Comparison of ENCODE assay signal across 9 cellular contexts in genomic region chr20:19828233-19828632, GRCh38.
A peak's percentile ranks its signal among the peaks of the same experiment; 100 is the strongest.
DNase-seq lines count a peak whose midpoint lies in the region; ATAC-seq and TF ChIP-seq lines count a peak whose summit lies in the region.
"Had no signal": no experiment of that assay in that cellular context is flagged by ENCODE, and none has a peak within 500 bp of the region (broad histone marks: within the 10 kb centered on the region; RNA-seq: fewer than 3 reads in every experiment).

No MANE protein-coding gene starts in this region.

- peak; percentile 89 for ATAC-seq in HG02610 (IDR thresholded peaks at IDR 0.05; ENCODE audit: unreplicated experiment)
- peak; percentile 93 to 95 for ATAC-seq in naive B cell (ENCODE audit: low read depth in 2 of 2)

- H3K36me3 ChIP-seq in WERI-Rb-1 = no peaks in the 10 kb centered on the region
- H3K36me3 ChIP-seq: thoracic aorta had no signal

- peak overlapping the region in 6 of 8 donors; percentile 30 to 76 (median 56) for H3K4me3 Mint-ChIP-seq in naive B cell

- H3K4me1 Mint-ChIP-seq in naive B cell = peaks cover 50 to 71% (median 56%) of the 10 kb centered on the region in 3 donors

- H3K9me3 Mint-ChIP-seq in naive B cell = no peaks in the 10 kb centered on the region

- H3K4me3 ChIP-seq in astrocyte of the cerebellum (ENCODE audit: low read depth, low read length) (no peak overlapping the region), WERI-Rb-1 (ENCODE audit: low read depth, low read length) (no peak overlapping the region)
- H3K4me3 ChIP-seq: thoracic aorta had no signal

- no peaks in the 10 kb centered on the region for H3K36me3 Mint-ChIP-seq in naive B cell

- H3K27me3 ChIP-seq in WERI-Rb-1 (ENCODE audit: insufficient read depth, low read depth, severe bottlenecking) = no peaks in the 10 kb centered on the region

- peak overlapping the region; percentile 27 to 84 (median 68) for H3K27ac Mint-ChIP-seq in naive B cell

- no peaks in the 10 kb centered on the region for H3K9me3 ChIP-seq in WERI-Rb-1 (ENCODE audit: severe bottlenecking)
- H3K9me3 ChIP-seq: thoracic aorta had no signal

- H3K27ac ChIP-seq in WERI-Rb-1 = no peak overlapping the region
- H3K27ac ChIP-seq: thoracic aorta had no signal

- in situ Hi-C loops in astrocyte of the cerebellum (cut with HindIII; ENCODE audit: low sequenced_read_pairs) = no loop called here

- peak; percentile 46 for DNase-seq in 8988T
- peak; percentile 39 for DNase-seq in NAMALWA (ENCODE audit: low spot score)
- DNase-seq in astrocyte of the cerebellum (ENCODE audit: low read depth) = no peak
- peak; percentile 68 for DNase-seq in naive B cell
- DNase-seq in NCI-H2107 (lab: John Stamatoyannopoulos, UW) = no peak
- no peak for DNase-seq in WERI-Rb-1

- TF ChIP-seq CTCF in GM12872 (IDR thresholded peaks at IDR 0.05; ENCODE audit: insufficient read depth, low read depth, low read length) = peak; percentile 28; the same call in 1 of the 3 replicates
- TF ChIP-seq CTCF in astrocyte of the cerebellum (IDR thresholded peaks at IDR 0.05; ENCODE audit: low read depth, low read length, missing control alignments) = peak; percentile 24
- no peak for TF ChIP-seq CTCF in WERI-Rb-1 (IDR thresholded peaks at IDR 0.05; ENCODE audit: low read depth, low read length)

- H3K27me3 Mint-ChIP-seq in naive B cell = no peaks in the 10 kb centered on the region

Comparison
In these comparisons a context has a peak if more than half of its experiments do, and no peak if none do; other contexts are left out.
1. DNase-seq: peak in 8988T (single experiment), NAMALWA (single experiment) and naive B cell (single experiment); none in astrocyte of the cerebellum (single experiment), NCI-H2107 (single experiment) and WERI-Rb-1 (single experiment).